2 cellular contexts compared by ENCODE assay signal in the genomic region with DNA sequence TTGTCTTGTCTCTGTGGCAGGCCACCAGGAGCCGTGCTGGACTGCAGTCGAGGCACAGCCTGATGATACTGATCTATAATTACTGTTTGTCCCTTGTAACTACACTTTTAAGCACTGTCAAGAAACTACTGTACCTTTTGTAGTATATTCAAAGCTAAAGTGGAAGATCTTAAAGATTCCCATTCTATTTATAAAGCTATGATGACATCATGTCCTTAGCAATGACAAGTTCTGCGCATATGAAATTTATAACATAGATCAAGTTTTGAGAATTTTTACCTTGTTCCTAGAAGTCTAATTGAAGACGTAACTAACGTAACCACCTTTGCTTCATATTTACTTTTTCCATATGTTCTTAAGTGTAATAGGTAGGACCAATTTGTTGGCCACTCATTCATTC.
A peak's percentile ranks its signal among the peaks of the same experiment; 100 is the strongest.
TF ChIP-seq lines count a peak whose summit lies in the region.

No MANE protein-coding gene starts in this region.

TF ChIP-seq in HepG2, 621 proteins besides CTCF, POLR2A, EP300 and RAD21:
- TF ChIP-seq, protein P1, sequence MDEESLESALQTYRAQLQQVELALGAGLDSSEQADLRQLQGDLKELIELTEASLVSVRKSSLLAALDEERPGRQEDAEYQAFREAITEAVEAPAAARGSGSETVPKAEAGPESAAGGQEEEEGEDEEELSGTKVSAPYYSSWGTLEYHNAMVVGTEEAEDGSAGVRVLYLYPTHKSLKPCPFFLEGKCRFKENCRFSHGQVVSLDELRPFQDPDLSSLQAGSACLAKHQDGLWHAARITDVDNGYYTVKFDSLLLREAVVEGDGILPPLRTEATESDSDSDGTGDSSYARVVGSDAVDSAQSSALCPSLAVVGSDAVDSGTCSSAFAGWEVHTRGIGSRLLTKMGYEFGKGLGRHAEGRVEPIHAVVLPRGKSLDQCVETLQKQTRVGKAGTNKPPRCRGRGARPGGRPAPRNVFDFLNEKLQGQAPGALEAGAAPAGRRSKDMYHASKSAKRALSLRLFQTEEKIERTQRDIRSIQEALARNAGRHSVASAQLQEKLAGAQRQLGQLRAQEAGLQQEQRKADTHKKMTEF (CRISPR knock-in tag; IDR thresholded peaks at IDR 0.05), result no peak
- TF ChIP-seq CREB1 (IDR thresholded peaks at IDR 0.05) (0 out of 2 replicates have a peak, but pooled peaks have one; percentile 35), CREB1 (CRISPR knock-in tag; IDR thresholded peaks at IDR 0.05) (no peak), ATF7 (IDR thresholded peaks at IDR 0.05) (peak; percentile 79), ATF7 (CRISPR knock-in tag; IDR thresholded peaks at IDR 0.05) (no peak), PCBP1 (IDR thresholded peaks at IDR 0.05; ENCODE audit: borderline replicate concordance, low read depth, low read length) (no peak)

TF ChIP-seq in K562, 482 proteins besides CTCF, POLR2A, EP300 and RAD21:
- TF ChIP-seq ILK (tag; IDR thresholded peaks at IDR 0.05; ENCODE audit: borderline replicate concordance, low read depth), result no peak
- TF ChIP-seq MIER1 (IDR thresholded peaks at IDR 0.05; ENCODE audit: low read depth), result no peak
- no peak for TF ChIP-seq DDX20 (tag; IDR thresholded peaks at IDR 0.05; ENCODE audit: low read depth)
- TF ChIP-seq, protein P2, sequence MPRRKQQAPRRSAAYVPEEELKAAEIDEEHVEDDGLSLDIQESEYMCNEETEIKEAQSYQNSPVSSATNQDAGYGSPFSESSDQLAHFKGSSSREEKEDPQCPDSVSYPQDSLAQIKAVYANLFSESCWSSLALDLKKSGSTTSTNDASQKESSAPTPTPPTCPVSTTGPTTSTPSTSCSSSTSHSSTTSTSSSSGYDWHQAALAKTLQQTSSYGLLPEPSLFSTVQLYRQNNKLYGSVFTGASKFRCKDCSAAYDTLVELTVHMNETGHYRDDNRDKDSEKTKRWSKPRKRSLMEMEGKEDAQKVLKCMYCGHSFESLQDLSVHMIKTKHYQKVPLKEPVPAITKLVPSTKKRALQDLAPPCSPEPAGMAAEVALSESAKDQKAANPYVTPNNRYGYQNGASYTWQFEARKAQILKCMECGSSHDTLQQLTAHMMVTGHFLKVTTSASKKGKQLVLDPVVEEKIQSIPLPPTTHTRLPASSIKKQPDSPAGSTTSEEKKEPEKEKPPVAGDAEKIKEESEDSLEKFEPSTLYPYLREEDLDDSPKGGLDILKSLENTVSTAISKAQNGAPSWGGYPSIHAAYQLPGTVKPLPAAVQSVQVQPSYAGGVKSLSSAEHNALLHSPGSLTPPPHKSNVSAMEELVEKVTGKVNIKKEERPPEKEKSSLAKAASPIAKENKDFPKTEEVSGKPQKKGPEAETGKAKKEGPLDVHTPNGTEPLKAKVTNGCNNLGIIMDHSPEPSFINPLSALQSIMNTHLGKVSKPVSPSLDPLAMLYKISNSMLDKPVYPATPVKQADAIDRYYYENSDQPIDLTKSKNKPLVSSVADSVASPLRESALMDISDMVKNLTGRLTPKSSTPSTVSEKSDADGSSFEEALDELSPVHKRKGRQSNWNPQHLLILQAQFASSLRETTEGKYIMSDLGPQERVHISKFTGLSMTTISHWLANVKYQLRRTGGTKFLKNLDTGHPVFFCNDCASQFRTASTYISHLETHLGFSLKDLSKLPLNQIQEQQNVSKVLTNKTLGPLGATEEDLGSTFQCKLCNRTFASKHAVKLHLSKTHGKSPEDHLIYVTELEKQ (CRISPR knock-in tag; IDR thresholded peaks at IDR 0.05), result no peak
- TF ChIP-seq, protein P3, sequence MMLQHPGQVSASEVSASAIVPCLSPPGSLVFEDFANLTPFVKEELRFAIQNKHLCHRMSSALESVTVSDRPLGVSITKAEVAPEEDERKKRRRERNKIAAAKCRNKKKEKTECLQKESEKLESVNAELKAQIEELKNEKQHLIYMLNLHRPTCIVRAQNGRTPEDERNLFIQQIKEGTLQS (IDR thresholded peaks at IDR 0.05), result peak; percentile 52; the same call in 1 of the 2 replicates
- TF ChIP-seq, protein P3 (CRISPR knock-in tag; conservative IDR thresholded peaks at IDR 0.05), result no peak
- TF ChIP-seq, protein P4, sequence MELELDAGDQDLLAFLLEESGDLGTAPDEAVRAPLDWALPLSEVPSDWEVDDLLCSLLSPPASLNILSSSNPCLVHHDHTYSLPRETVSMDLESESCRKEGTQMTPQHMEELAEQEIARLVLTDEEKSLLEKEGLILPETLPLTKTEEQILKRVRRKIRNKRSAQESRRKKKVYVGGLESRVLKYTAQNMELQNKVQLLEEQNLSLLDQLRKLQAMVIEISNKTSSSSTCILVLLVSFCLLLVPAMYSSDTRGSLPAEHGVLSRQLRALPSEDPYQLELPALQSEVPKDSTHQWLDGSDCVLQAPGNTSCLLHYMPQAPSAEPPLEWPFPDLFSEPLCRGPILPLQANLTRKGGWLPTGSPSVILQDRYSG (tag; conservative IDR thresholded peaks at IDR 0.05; ENCODE audit: low read depth), result no peak
- TF ChIP-seq MCM7 (IDR thresholded peaks at IDR 0.05), result no peak
- no peak for TF ChIP-seq POLR2AphosphoS2 (IDR thresholded peaks at IDR 0.05; ENCODE audit: low read length)
- TF ChIP-seq E2F3 (CRISPR knock-in tag; IDR thresholded peaks at IDR 0.05), result no peak
- TF ChIP-seq ELF4 (CRISPR knock-in tag; IDR thresholded peaks at IDR 0.05), result no peak
- no peak for TF ChIP-seq POLR2G (IDR thresholded peaks at IDR 0.05; ENCODE audit: low read depth, low read length)
- TF ChIP-seq, protein P5, sequence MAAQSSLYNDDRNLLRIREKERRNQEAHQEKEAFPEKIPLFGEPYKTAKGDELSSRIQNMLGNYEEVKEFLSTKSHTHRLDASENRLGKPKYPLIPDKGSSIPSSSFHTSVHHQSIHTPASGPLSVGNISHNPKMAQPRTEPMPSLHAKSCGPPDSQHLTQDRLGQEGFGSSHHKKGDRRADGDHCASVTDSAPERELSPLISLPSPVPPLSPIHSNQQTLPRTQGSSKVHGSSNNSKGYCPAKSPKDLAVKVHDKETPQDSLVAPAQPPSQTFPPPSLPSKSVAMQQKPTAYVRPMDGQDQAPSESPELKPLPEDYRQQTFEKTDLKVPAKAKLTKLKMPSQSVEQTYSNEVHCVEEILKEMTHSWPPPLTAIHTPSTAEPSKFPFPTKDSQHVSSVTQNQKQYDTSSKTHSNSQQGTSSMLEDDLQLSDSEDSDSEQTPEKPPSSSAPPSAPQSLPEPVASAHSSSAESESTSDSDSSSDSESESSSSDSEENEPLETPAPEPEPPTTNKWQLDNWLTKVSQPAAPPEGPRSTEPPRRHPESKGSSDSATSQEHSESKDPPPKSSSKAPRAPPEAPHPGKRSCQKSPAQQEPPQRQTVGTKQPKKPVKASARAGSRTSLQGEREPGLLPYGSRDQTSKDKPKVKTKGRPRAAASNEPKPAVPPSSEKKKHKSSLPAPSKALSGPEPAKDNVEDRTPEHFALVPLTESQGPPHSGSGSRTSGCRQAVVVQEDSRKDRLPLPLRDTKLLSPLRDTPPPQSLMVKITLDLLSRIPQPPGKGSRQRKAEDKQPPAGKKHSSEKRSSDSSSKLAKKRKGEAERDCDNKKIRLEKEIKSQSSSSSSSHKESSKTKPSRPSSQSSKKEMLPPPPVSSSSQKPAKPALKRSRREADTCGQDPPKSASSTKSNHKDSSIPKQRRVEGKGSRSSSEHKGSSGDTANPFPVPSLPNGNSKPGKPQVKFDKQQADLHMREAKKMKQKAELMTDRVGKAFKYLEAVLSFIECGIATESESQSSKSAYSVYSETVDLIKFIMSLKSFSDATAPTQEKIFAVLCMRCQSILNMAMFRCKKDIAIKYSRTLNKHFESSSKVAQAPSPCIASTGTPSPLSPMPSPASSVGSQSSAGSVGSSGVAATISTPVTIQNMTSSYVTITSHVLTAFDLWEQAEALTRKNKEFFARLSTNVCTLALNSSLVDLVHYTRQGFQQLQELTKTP (IDR thresholded peaks at IDR 0.05; ENCODE audit: low read depth in 1 of 2, partially characterized antibody in 2 of 2), result no peak
- no peak for TF ChIP-seq RBM22 (IDR thresholded peaks at IDR 0.05; ENCODE audit: low read depth, low read length, poor library complexity, severe bottlenecking)
- peak; percentile 46; the same call in 1 of the 2 replicates for TF ChIP-seq ZNF24 (IDR thresholded peaks at IDR 0.05)
- no peak for TF ChIP-seq PTRF (tag; IDR thresholded peaks at IDR 0.05)
- peak; percentile 25; the same call in 1 of the 2 replicates for TF ChIP-seq ATF7 (IDR thresholded peaks at IDR 0.05)
- no peak for TF ChIP-seq TCFL5 (CRISPR knock-in tag; conservative IDR thresholded peaks at IDR 0.05)
TF ChIP-seq in K562: peak in this region for 3.
